Comparison of ENCODE assay signal across 22 cellular contexts in genomic region chr15:66430627-66431026, GRCh38. TPM values are rescaled to one million over a fixed set of nuclear protein-coding genes. Genes with fewer than 3 reads are reported as not detected.
DNase-seq lines count a peak whose midpoint lies in the region; ATAC-seq and TF ChIP-seq lines count a peak whose summit lies in the region.
"Had no signal": no experiment of that assay in that cellular context is flagged by ENCODE, and none has a peak within 500 bp of the region (broad histone marks: within the 10 kb centered on the region; RNA-seq: fewer than 3 reads in every experiment).

No MANE protein-coding gene starts in this region.

- no peak overlapping the region for H3K9ac ChIP-seq in mammary epithelial cell (ENCODE audit: insufficient read depth, low read length)
- peak overlapping the region in 1 of 5 donors; percentile 44 for H3K9ac ChIP-seq in subcutaneous abdominal adipose tissue (ENCODE audit: low read length in 5 of 5)

- H3K36me3 ChIP-seq in mammary epithelial cell (ENCODE audit: insufficient read depth, low read length) (peaks cover 7% of the 10 kb centered on the region), HEK293 (ENCODE audit: control insufficient read depth in 2 of 2, insufficient read depth in 1 of 2, low read length in 2 of 2) (peaks cover 0 to 7% of the 10 kb centered on the region in 2 experiments; a peak in 2 of 3 replicates), subcutaneous abdominal adipose tissue (ENCODE audit: control insufficient read depth in 5 of 5, insufficient read depth in 5 of 5, low read length in 5 of 5) (peaks cover under 1 to 7% (median 2%) of the 10 kb centered on the region in 5 donors)
- H3K36me3 ChIP-seq: SJCRH30 had no signal

- in situ Hi-C loops in mammary epithelial cell (cut with MboI; ENCODE audit: low sequenced_read_pairs in 2 of 2) = no loop called here

- intact Hi-C loops in MCF 10A (cut with micrococcal nuclease) = no loop called here
- intact Hi-C loops in mammary epithelial cell (cut with micrococcal nuclease) = no loop called here
- intact Hi-C loops in dendritic cell treated with granulocyte-macrophage colony-stimulating factor and Interleukin-4, amounts not matched to agents 40 ng/mL and 50 ng/mL, for 4 days (cut with micrococcal nuclease) = no loop called here

- no peak overlapping the region for H3K4me3 ChIP-seq in mammary epithelial cell (replicated peaks in 1 of 3; ENCODE audit: insufficient read depth in 1 of 3, low read depth in 2 of 3, low read length in 3 of 3)
- no peak overlapping the region for H3K4me3 ChIP-seq in HEK293 (ENCODE audit: low read depth, low read length)
- no peak overlapping the region for H3K4me3 ChIP-seq in subcutaneous abdominal adipose tissue (ENCODE audit: low read depth in 1 of 5, low read length in 5 of 5)
- H3K4me3 ChIP-seq: SJCRH30 had no signal

- H3K27me3 ChIP-seq in mammary epithelial cell (ENCODE audit: insufficient read depth, low read length) (no peaks in the 10 kb centered on the region), subcutaneous abdominal adipose tissue (ENCODE audit: control insufficient read depth in 5 of 5, insufficient read depth in 4 of 5, low read length in 5 of 5) (no peaks in the 10 kb centered on the region)
- H3K27me3 ChIP-seq: SJCRH30 had no signal

- H3K36me3 Mint-ChIP-seq in MCF 10A (ENCODE audit: insufficient read depth, unreplicated experiment) = peaks cover 10% of the 10 kb centered on the region
- peaks cover 31% of the 10 kb centered on the region for H3K36me3 Mint-ChIP-seq in dendritic cell treated with granulocyte-macrophage colony-stimulating factor and Interleukin-4, amounts not matched to agents 40 ng/mL and 50 ng/mL, for 4 days (ENCODE audit: low read depth)
- peaks cover 19% of the 10 kb centered on the region for H3K36me3 Mint-ChIP-seq in activated CD4-positive, alpha-beta T cell treated with anti-CD3 and anti-CD28 coated beads, Interleukin-2, amount 10 ng/mL, durations not matched to agents 7 days and 5 days (ENCODE audit: low read depth)

- H3K4me2 ChIP-seq in mammary epithelial cell (ENCODE audit: insufficient read depth, low read depth, low read length) = no peak overlapping the region

- peak overlapping the region; percentile 49 for H3K27ac Mint-ChIP-seq in MCF 10A (ENCODE audit: low read depth, unreplicated experiment)
- peak overlapping the region; percentile 77 for H3K27ac Mint-ChIP-seq in dendritic cell treated with granulocyte-macrophage colony-stimulating factor and Interleukin-4, amounts not matched to agents 40 ng/mL and 50 ng/mL, for 4 days
- H3K27ac Mint-ChIP-seq in activated CD4-positive, alpha-beta T cell treated with anti-CD3 and anti-CD28 coated beads, Interleukin-2, amount 10 ng/mL, durations not matched to agents 7 days and 5 days = no peak overlapping the region

- dilution Hi-C loops in mammary epithelial cell (cut with HindIII; ENCODE audit: low sequenced_read_pairs) = no loop called here

- peaks cover 15% of the 10 kb centered on the region for H4K20me1 ChIP-seq in mammary epithelial cell (ENCODE audit: insufficient read depth, low read length)

- TF ChIP-seq CTCF in MCF 10A (IDR thresholded peaks at IDR 0.05; ENCODE audit: unreplicated experiment) (no peak), mammary epithelial cell (conservative IDR thresholded peaks at IDR 0.05 in 1 of 2, IDR thresholded peaks at IDR 0.05 in 1 of 2; ENCODE audit: extremely low read depth in 1 of 2, insufficient read depth in 1 of 2, low read depth in 1 of 2, low read length in 2 of 2) (no peak), HEK293 (tag by site-specific recombination; IDR thresholded peaks at IDR 0.05) (no peak)

- H3K9me3 ChIP-seq in mammary epithelial cell (replicated peaks; ENCODE audit: insufficient read depth, low read length) (no peaks in the 10 kb centered on the region), HEK293 (ENCODE audit: control insufficient read depth, insufficient read depth, low read depth, low read length) (no peaks in the 10 kb centered on the region), subcutaneous abdominal adipose tissue (ENCODE audit: control insufficient read depth in 5 of 5, low read length in 5 of 5) (no peaks in the 10 kb centered on the region)
- H3K9me3 ChIP-seq: SJCRH30 had no signal

- BruUV-seq in MCF 10A (replicated peaks; lab: Mats Ljungman, UMichigan) (no TSS peak), mammary epithelial cell (replicated peaks; lab: Mats Ljungman, UMichigan) (no TSS peak)

- no peak overlapping the region for H2AFZ ChIP-seq in mammary epithelial cell (ENCODE audit: low read depth, low read length)

- H3K4me1 Mint-ChIP-seq in MCF 10A (ENCODE audit: insufficient read depth, unreplicated experiment) = peaks cover 8% of the 10 kb centered on the region
- H3K4me1 Mint-ChIP-seq in dendritic cell treated with granulocyte-macrophage colony-stimulating factor and Interleukin-4, amounts not matched to agents 40 ng/mL and 50 ng/mL, for 4 days (ENCODE audit: low read depth) = peaks cover 81% of the 10 kb centered on the region
- H3K4me1 Mint-ChIP-seq in activated CD4-positive, alpha-beta T cell treated with anti-CD3 and anti-CD28 coated beads, Interleukin-2, amount 10 ng/mL, durations not matched to agents 7 days and 5 days = peaks cover 51% of the 10 kb centered on the region

- no peak for ATAC-seq in GM18858 (IDR thresholded peaks at IDR 0.05; ENCODE audit: unreplicated experiment)
- ATAC-seq: Panc1 had no signal

- H3K27me3 Mint-ChIP-seq in MCF 10A (ENCODE audit: insufficient read depth, unreplicated experiment) = no peaks in the 10 kb centered on the region
- no peaks in the 10 kb centered on the region for H3K27me3 Mint-ChIP-seq in dendritic cell treated with granulocyte-macrophage colony-stimulating factor and Interleukin-4, amounts not matched to agents 40 ng/mL and 50 ng/mL, for 4 days
- H3K27me3 Mint-ChIP-seq in activated CD4-positive, alpha-beta T cell treated with anti-CD3 and anti-CD28 coated beads, Interleukin-2, amount 10 ng/mL, durations not matched to agents 7 days and 5 days = no peaks in the 10 kb centered on the region

- POLR2A ChIA-PET in MCF 10A (lab: Yijun Ruan, JAX) = no interaction called here
- POLR2A ChIA-PET in HEK293 (lab: Yijun Ruan, JAX) = no interaction called here
- POLR2A ChIA-PET in activated CD4-positive, alpha-beta T cell treated with anti-CD3 and anti-CD28 coated beads, Interleukin-2, amount 10 ng/mL, durations not matched to agents 7 days and 5 days (lab: Charles Lee) = no interaction called here

- peaks cover 97% of the 10 kb centered on the region for H3K79me2 ChIP-seq in mammary epithelial cell (ENCODE audit: insufficient read depth, low read length)

- WGBS in mammary epithelial cell (ENCODE audit: low coverage, missing lambda C conversion rate) = 100% methylated on average over 1 of the region's 1 CpG

- no peak for DNase-seq in MCF 10A (ENCODE audit: unreplicated experiment)
- DNase-seq in mammary epithelial cell = no peak
- no peak for DNase-seq in DMS53 treated with DMSO at 0.1 percent for 48 hours (lab: John Stamatoyannopoulos, UW; ENCODE audit: unreplicated experiment)
- DNase-seq in activated CD4-positive, alpha-beta T cell treated with anti-CD3 and anti-CD28 coated beads, Interleukin-2, amount 10 ng/mL, durations not matched to agents 7 days and 5 days = no peak
- DNase-seq: CD8-positive, alpha-beta memory T cell; DMS53; EL; GF-D8; KBM-7; NCI-H1105; NCI-H146; NCI-H2081; NCI-H2171; NCI-H345; NCI-H524; NCI-H82; SJCRH30 had no signal

- H3K9me3 Mint-ChIP-seq in MCF 10A (ENCODE audit: unreplicated experiment) = no peaks in the 10 kb centered on the region
- H3K9me3 Mint-ChIP-seq in dendritic cell treated with granulocyte-macrophage colony-stimulating factor and Interleukin-4, amounts not matched to agents 40 ng/mL and 50 ng/mL, for 4 days = no peaks in the 10 kb centered on the region
- no peaks in the 10 kb centered on the region for H3K9me3 Mint-ChIP-seq in activated CD4-positive, alpha-beta T cell treated with anti-CD3 and anti-CD28 coated beads, Interleukin-2, amount 10 ng/mL, durations not matched to agents 7 days and 5 days
- H3K9me3 Mint-ChIP-seq: CD8-positive, alpha-beta memory T cell had no signal

- no peak overlapping the region for H3K4me3 Mint-ChIP-seq in MCF 10A (ENCODE audit: unreplicated experiment)
- no peak overlapping the region for H3K4me3 Mint-ChIP-seq in dendritic cell treated with granulocyte-macrophage colony-stimulating factor and Interleukin-4, amounts not matched to agents 40 ng/mL and 50 ng/mL, for 4 days
- no peak overlapping the region for H3K4me3 Mint-ChIP-seq in activated CD4-positive, alpha-beta T cell treated with anti-CD3 and anti-CD28 coated beads, Interleukin-2, amount 10 ng/mL, durations not matched to agents 7 days and 5 days
- H3K4me3 Mint-ChIP-seq: CD8-positive, alpha-beta memory T cell had no signal

- no peak overlapping the region for H3K27ac ChIP-seq in mammary epithelial cell (ENCODE audit: insufficient read depth, low read depth, low read length)
- H3K27ac ChIP-seq in HEK293 (ENCODE audit: extremely low read depth, low read depth, low read length) = no peak overlapping the region
- peak overlapping the region; percentile 81 for H3K27ac ChIP-seq in subcutaneous abdominal adipose tissue (ENCODE audit: low read depth, low read length)
- H3K27ac ChIP-seq: SJCRH30 had no signal

- CTCF ChIA-PET in MCF 10A (lab: Yijun Ruan, JAX) = no interaction called here
- CTCF ChIA-PET in mammary epithelial cell (lab: Charles Lee; ENCODE audit: low non-redundant PET) = no interaction called here
- CTCF ChIA-PET in HEK293 (lab: Yijun Ruan, JAX) = no interaction called here
- CTCF ChIA-PET in activated CD4-positive, alpha-beta T cell treated with anti-CD3 and anti-CD28 coated beads, Interleukin-2, amount 10 ng/mL, durations not matched to agents 7 days and 5 days (lab: Charles Lee) = no interaction called here

- H3K4me1 ChIP-seq in mammary epithelial cell (ENCODE audit: insufficient read depth, low read length) = no peaks in the 10 kb centered on the region
- no peaks in the 10 kb centered on the region for H3K4me1 ChIP-seq in HEK293 (ENCODE audit: control insufficient read depth, insufficient read depth, low read length)
- H3K4me1 ChIP-seq in subcutaneous abdominal adipose tissue (ENCODE audit: control insufficient read depth in 5 of 5, insufficient read depth in 5 of 5, low read length in 5 of 5) = peaks cover 2 to 51% (median 45%) of the 10 kb centered on the region in 5 donors
- H3K4me1 ChIP-seq: SJCRH30 had no signal

TF ChIP-seq in HEK293, 187 proteins besides CTCF, POLR2A, EP300 and RAD21 (continues in another document):
- TF ChIP-seq SP7 (tag by site-specific recombination; IDR thresholded peaks at IDR 0.05) = peak; percentile 95
- TF ChIP-seq ZFP41 (tag by site-specific recombination; IDR thresholded peaks at IDR 0.05; ENCODE audit: borderline replicate concordance) = no peak

RNA-seq across cellular contexts. Expression of gene MAP2K1, which starts 43.9 kb away (rescaled TPM):
- total RNA-seq in MCF 10A (2022) (108 and 115 TPM in 2 replicates), mammary epithelial cell (100 to 1,000 TPM in 1 of 2 donors, 10 to 100 TPM in 1; 29.8 to 104 TPM)
- polyA plus RNA-seq in mammary epithelial cell = 70.6 TPM
- 92.7 TPM for polyA minus RNA-seq in mammary epithelial cell
- 10 to 100 TPM; 72.1 to 83.0 TPM for total RNA-seq in activated CD4-positive, alpha-beta T cell treated with anti-CD3 and anti-CD28 coated beads, Interleukin-2, amount 10 ng/mL, durations not matched to agents 7 days and 5 days
